11 cellular contexts compared by ENCODE assay signal in the genomic region with DNA sequence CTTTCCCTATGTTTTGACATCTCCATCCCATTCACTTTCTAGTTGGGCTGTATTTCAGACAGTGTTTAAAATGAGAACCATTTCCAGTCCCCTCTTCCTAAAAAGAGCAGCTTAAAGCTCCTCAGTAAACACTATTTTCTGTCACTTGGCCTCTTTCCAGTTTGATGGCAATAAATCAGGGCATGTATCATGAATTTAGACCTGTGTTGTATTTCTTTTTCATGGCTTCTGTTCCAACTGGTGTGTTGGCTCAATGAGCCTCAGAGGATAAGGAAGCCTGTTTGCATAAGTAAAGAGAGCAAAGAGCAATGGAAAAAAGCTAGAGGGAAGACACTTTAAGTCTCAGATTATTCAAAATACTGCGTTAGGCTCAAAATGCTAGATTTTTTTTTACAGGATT. TPM values are rescaled to one million over a fixed set of nuclear protein-coding genes. Genes with fewer than 3 reads are reported as not detected.
DNase-seq lines count a peak whose midpoint lies in the region; ATAC-seq and TF ChIP-seq lines count a peak whose summit lies in the region.
"Had no signal": no experiment of that assay in that cellular context is flagged by ENCODE, and none has a peak within 500 bp of the region (broad histone marks: within the 10 kb centered on the region; RNA-seq: fewer than 3 reads in every experiment).

No MANE protein-coding gene starts in this region.

- 33 to 44% methylated on average over 1 of the region's 1 CpG for WGBS in endodermal cell (ENCODE audit: insufficient coverage in 1 of 2, insufficient read length in 1 of 2), 2 experiments
- 20 to 69% methylated on average over 1 of the region's 1 CpG for WGBS in sigmoid colon, 2 donors

- H3K27ac ChIP-seq in endodermal cell (ENCODE audit: low read depth, low read length) (peak overlapping the region; percentile 8), sigmoid colon (peak overlapping the region; percentile 80 to 86 (median 84))

- peaks cover 21% of the 10 kb centered on the region for H3K4me1 Mint-ChIP-seq in endodermal cell
- H3K4me1 Mint-ChIP-seq: activated naive CD4-positive, alpha-beta T cell treated with anti-CD3 and anti-CD28 coated beads, Interleukin-2, amount 50 U/mL, for 24 hours had no signal

- no peak overlapping the region for H3K4me3 ChIP-seq in endodermal cell (ENCODE audit: low read length)
- H3K4me3 ChIP-seq in sigmoid colon = peak overlapping the region in 1 of 4 donors; percentile 3

- peak in 3 of 4 donors; percentile 36 to 70 (median 55) for TF ChIP-seq EP300 in sigmoid colon (IDR thresholded peaks at IDR 0.05)

- no peak overlapping the region for H3K27ac Mint-ChIP-seq in endodermal cell
- H3K27ac Mint-ChIP-seq: activated naive CD4-positive, alpha-beta T cell treated with anti-CD3 and anti-CD28 coated beads, Interleukin-2, amount 50 U/mL, for 24 hours had no signal

- TF ChIP-seq POLR2A in sigmoid colon (IDR thresholded peaks at IDR 0.05) = no peak

- intact Hi-C loops in sigmoid colon (cut with DNase I) = loop anchor here (10.0 kb wide), 3 partner anchors 521 to 771 kb away; no protein-coding TSS in a partner anchor

- H3K4me1 ChIP-seq in endodermal cell (ENCODE audit: control insufficient read depth, insufficient read depth, low read length) (no peaks in the 10 kb centered on the region), sigmoid colon (peaks cover 2 to 97% (median 84%) of the 10 kb centered on the region in 4 donors)

- H3K9ac ChIP-seq in endodermal cell (ENCODE audit: extremely low read depth, low read length, poor library complexity, severe bottlenecking) = no peak overlapping the region

- no peak for ATAC-seq in GM21737 (IDR thresholded peaks at IDR 0.05; ENCODE audit: unreplicated experiment)
- ATAC-seq in GM19324 (IDR thresholded peaks at IDR 0.05; ENCODE audit: low FRiP score, unreplicated experiment) = no peak
- no peak for ATAC-seq in GM18502 (IDR thresholded peaks at IDR 0.05; ENCODE audit: poor library complexity, unreplicated experiment)

- peaks cover 4% of the 10 kb centered on the region for H3K27me3 Mint-ChIP-seq in endodermal cell (ENCODE audit: insufficient read depth)
- H3K27me3 Mint-ChIP-seq: activated naive CD4-positive, alpha-beta T cell treated with anti-CD3 and anti-CD28 coated beads, Interleukin-2, amount 50 U/mL, for 24 hours had no signal

- no peaks in the 10 kb centered on the region for H3K9me3 ChIP-seq in endodermal cell (ENCODE audit: control insufficient read depth, low read length)
- no peaks in the 10 kb centered on the region for H3K9me3 ChIP-seq in sigmoid colon

- TF ChIP-seq CTCF in endodermal cell (conservative IDR thresholded peaks at IDR 0.05) (no peak), sigmoid colon (IDR thresholded peaks at IDR 0.05) (no peak)

- H3K36me3 ChIP-seq in endodermal cell (ENCODE audit: control insufficient read depth, insufficient read depth, low read length) (no peaks in the 10 kb centered on the region), sigmoid colon (no peaks in the 10 kb centered on the region)

- H3K4me3 Mint-ChIP-seq in endodermal cell = no peak overlapping the region
- H3K4me3 Mint-ChIP-seq: activated naive CD4-positive, alpha-beta T cell treated with anti-CD3 and anti-CD28 coated beads, Interleukin-2, amount 50 U/mL, for 24 hours had no signal

- DNase-seq in NCI-H1436 (lab: John Stamatoyannopoulos, UW) = peak; percentile 10
- no peak for DNase-seq in NCI-H1436 treated with DMSO at 0.1 percent for 48 hours (lab: John Stamatoyannopoulos, UW)
- DNase-seq in NCI-H146 (lab: John Stamatoyannopoulos, UW) = peak; percentile 37
- DNase-seq in endodermal cell = no peak
- no peak for DNase-seq in sigmoid colon
- DNase-seq: dermis blood vessel endothelial cell, NCI-H774 had no signal

- H3K27me3 ChIP-seq in endodermal cell (ENCODE audit: control insufficient read depth, insufficient read depth, low read length, poor library complexity, severe bottlenecking) (peaks cover 4% of the 10 kb centered on the region), sigmoid colon (no peaks in the 10 kb centered on the region)

- H3K9me3 Mint-ChIP-seq in endodermal cell = no peaks in the 10 kb centered on the region
- H3K9me3 Mint-ChIP-seq: activated naive CD4-positive, alpha-beta T cell treated with anti-CD3 and anti-CD28 coated beads, Interleukin-2, amount 50 U/mL, for 24 hours had no signal

- no peaks in the 10 kb centered on the region for H3K36me3 Mint-ChIP-seq in endodermal cell (ENCODE audit: low read depth)
- H3K36me3 Mint-ChIP-seq: activated naive CD4-positive, alpha-beta T cell treated with anti-CD3 and anti-CD28 coated beads, Interleukin-2, amount 50 U/mL, for 24 hours had no signal

RNA-seq across cellular contexts. Expression of a gene that starts 7.2 kb away (rescaled TPM):
- total RNA-seq in endodermal cell = 10 to 100 TPM in 1 of 2 donors, 1 to 10 TPM in 1; 4.6 to 31.5 TPM
- 62.4 TPM for polyA plus RNA-seq in endodermal cell (2013, experiment 1 of 2)
- 84.0 TPM for polyA plus RNA-seq in endodermal cell (2013, experiment 2 of 2)
- total RNA-seq in sigmoid colon = 100 to 1,000 TPM in 1 of 4 donors, 10 to 100 TPM in 3; 18.8 to 201 (median 43.8) TPM
- polyA plus RNA-seq in sigmoid colon = 10 to 100 TPM in 2 of 3 donors, 1 to 10 TPM in 1; 1.8 to 30.0 (median 12.1) TPM

Comparison
In these comparisons a context has a peak if more than half of its experiments do, and no peak if none do; other contexts are left out.
1. DNase-seq: peak in NCI-H1436 (single experiment) and NCI-H146 (single experiment); none in NCI-H1436 treated with DMSO at 0.1 percent for 48 hours (single experiment), endodermal cell (single experiment) and sigmoid colon (single experiment).